23 cellular contexts compared by ENCODE assay signal in genomic region chr7:39069046-39069445, GRCh38.
"Had no signal": no experiment of that assay in that cellular context is flagged by ENCODE, and none has a peak within 500 bp of the region (broad histone marks: within the 10 kb centered on the region; RNA-seq: fewer than 3 reads in every experiment).

No MANE protein-coding gene starts in this region.

- H3K27ac Mint-ChIP-seq: activated B cell treated with CpG ODN at 0.5 μM for 24 hours; activated CD4-positive, alpha-beta T cell treated with anti-CD3 and anti-CD28 coated beads for 36 hours; activated naive CD4-positive, alpha-beta T cell treated with anti-CD3 and anti-CD28 coated beads, Interleukin-2, amount 50 U/mL, for 72 hours; activated T-cell treated with anti-CD3 and anti-CD28 coated beads, Interleukin-2, amount 50 U/mL, for 24 hours; activated T-helper 17 cell treated with anti-CD3 and anti-CD28 coated beads, Interleukin-2, amount 50 U/mL, for 72 hours; naive thymus-derived CD8-positive, alpha-beta T cell; progenitor cell of endocrine pancreas had no signal

- DNase-seq: activated B cell treated with CpG ODN at 0.5 μM for 24 hours; activated CD4-positive, alpha-beta T cell treated with anti-CD3 and anti-CD28 coated beads for 36 hours; activated CD4-positive, alpha-beta T cell treated with anti-CD3 and anti-CD28 coated beads, Interleukin-2, amount 50 U/mL, for 4 hours; activated CD8-positive, alpha-beta memory T cell treated with anti-CD3 and anti-CD28 coated beads for 24 hours; activated CD8-positive, alpha-beta memory T cell treated with anti-CD3 and anti-CD28 coated beads, Interleukin-2, amount 50 U/mL, for 4 hours; activated T-cell treated with anti-CD3 and anti-CD28 coated beads, Interleukin-2, amount 50 U/mL, for 24 hours; brain microvascular endothelial cell; caudate nucleus; effector CD4-positive, alpha-beta T cell; erythroblast; foreskin fibroblast; heart right ventricle; left ventricle myocardium inferior; naive thymus-derived CD8-positive, alpha-beta T cell; stimulated activated CD4-positive, alpha-beta T cell treated with anti-CD3 and anti-CD28 coated beads, Interleukin-2, amount 100 ng/mL, for 48 hours; stimulated activated CD8-positive, alpha-beta memory T cell treated with anti-CD3 and anti-CD28 coated beads, Interleukin-4, amount 100 ng/mL, for 48 hours; stimulated activated naive CD4-positive, alpha-beta T cell; upper lobe of right lung had no signal

- H3K4me3 ChIP-seq: ascending aorta, heart right ventricle, left ventricle myocardium inferior, upper lobe of right lung had no signal

- H3K4me1 Mint-ChIP-seq: activated CD4-positive, alpha-beta T cell treated with anti-CD3 and anti-CD28 coated beads for 36 hours; activated T-helper 17 cell treated with anti-CD3 and anti-CD28 coated beads, Interleukin-2, amount 50 U/mL, for 72 hours; naive thymus-derived CD8-positive, alpha-beta T cell had no signal

- H3K27me3 Mint-ChIP-seq: activated B cell treated with CpG ODN at 0.5 μM for 24 hours; activated CD4-positive, alpha-beta T cell treated with anti-CD3 and anti-CD28 coated beads for 36 hours; activated T-cell treated with anti-CD3 and anti-CD28 coated beads, Interleukin-2, amount 50 U/mL, for 24 hours; activated T-helper 17 cell treated with anti-CD3 and anti-CD28 coated beads, Interleukin-2, amount 50 U/mL, for 72 hours; naive thymus-derived CD8-positive, alpha-beta T cell; progenitor cell of endocrine pancreas had no signal

- H3K4me1 ChIP-seq: ascending aorta, heart right ventricle, left ventricle myocardium inferior, upper lobe of right lung had no signal

- H3K27me3 ChIP-seq: ascending aorta, brain microvascular endothelial cell, upper lobe of right lung had no signal

- H3K36me3 Mint-ChIP-seq: activated naive CD4-positive, alpha-beta T cell treated with anti-CD3 and anti-CD28 coated beads, Interleukin-2, amount 50 U/mL, for 72 hours; naive thymus-derived CD8-positive, alpha-beta T cell had no signal

- ATAC-seq: activated CD4-positive, alpha-beta T cell treated with anti-CD3 and anti-CD28 coated beads for 36 hours; activated naive CD4-positive, alpha-beta T cell treated with anti-CD3 and anti-CD28 coated beads, Interleukin-2, amount 50 U/mL, for 72 hours; activated T-helper 17 cell treated with anti-CD3 and anti-CD28 coated beads, Interleukin-2, amount 50 U/mL, for 72 hours; heart right ventricle; naive thymus-derived CD8-positive, alpha-beta T cell had no signal

- H3K4me3 Mint-ChIP-seq: activated B cell treated with CpG ODN at 0.5 μM for 24 hours; activated CD4-positive, alpha-beta T cell treated with anti-CD3 and anti-CD28 coated beads for 36 hours; activated T-cell treated with anti-CD3 and anti-CD28 coated beads, Interleukin-2, amount 50 U/mL, for 24 hours; activated T-helper 17 cell treated with anti-CD3 and anti-CD28 coated beads, Interleukin-2, amount 50 U/mL, for 72 hours; dendritic cell treated with granulocyte-macrophage colony-stimulating factor and Interleukin-4, amounts not matched to agents 40 ng/mL and 50 ng/mL, for 4 days; naive thymus-derived CD8-positive, alpha-beta T cell had no signal

- H3K9me3 Mint-ChIP-seq: activated B cell treated with CpG ODN at 0.5 μM for 24 hours; activated naive CD4-positive, alpha-beta T cell treated with anti-CD3 and anti-CD28 coated beads, Interleukin-2, amount 50 U/mL, for 72 hours; activated T-cell treated with anti-CD3 and anti-CD28 coated beads, Interleukin-2, amount 50 U/mL, for 24 hours; activated T-helper 17 cell treated with anti-CD3 and anti-CD28 coated beads, Interleukin-2, amount 50 U/mL, for 72 hours; dendritic cell treated with granulocyte-macrophage colony-stimulating factor and Interleukin-4, amounts not matched to agents 40 ng/mL and 50 ng/mL, for 4 days; naive thymus-derived CD8-positive, alpha-beta T cell had no signal

- H3K36me3 ChIP-seq: ascending aorta, brain microvascular endothelial cell, heart right ventricle, left ventricle myocardium inferior, upper lobe of right lung had no signal

- H3K9me3 ChIP-seq: ascending aorta, heart right ventricle, left ventricle myocardium inferior, upper lobe of right lung had no signal

- H3K27ac ChIP-seq: ascending aorta, brain microvascular endothelial cell, heart right ventricle, left ventricle myocardium inferior, upper lobe of right lung had no signal
